ENCODE assay signal across 17 cellular contexts in genomic region chr2:203549406-203549805, GRCh38. TPM values are rescaled to one million over a fixed set of nuclear protein-coding genes. Genes with fewer than 3 reads are reported as not detected.
DNase-seq lines count a peak whose midpoint lies in the region; ATAC-seq and TF ChIP-seq lines count a peak whose summit lies in the region.
"Had no signal": no experiment of that assay in that cellular context is flagged by ENCODE, and none has a peak within 500 bp of the region (broad histone marks: within the 10 kb centered on the region; RNA-seq: fewer than 3 reads in every experiment).

No MANE protein-coding gene starts in this region.

- no peaks in the 10 kb centered on the region for H3K36me3 ChIP-seq in spleen
- H3K36me3 ChIP-seq: MG63 had no signal

- ATAC-seq in GM19395 (IDR thresholded peaks at IDR 0.05; ENCODE audit: unreplicated experiment), result no peak
- ATAC-seq: Panc1 had no signal

- H3K27ac ChIP-seq in spleen, result no peak overlapping the region

- H3K4me1 ChIP-seq in spleen, result no peaks in the 10 kb centered on the region

- no peaks in the 10 kb centered on the region for H3K9me3 Mint-ChIP-seq in immature natural killer cell

- DNase-seq in GM04503 (ENCODE audit: low read depth), result peak; percentile 27
- DNase-seq in amniotic epithelial cell (ENCODE audit: low read depth), result peak; percentile 36
- peak; percentile 65 for DNase-seq in fibroblast of peridontal ligament (ENCODE audit: extremely low read depth)
- no peak for DNase-seq in immature natural killer cell
- no peak for DNase-seq in spleen
- no peak for DNase-seq in occipital lobe (lab: John Stamatoyannopoulos, UW)
- DNase-seq: C1 segment of cervical spinal cord, DND-41, GF-D8, H7, MG63, NCI-H1092 treated with DMSO at 0.1 percent for 48 hours, NCI-H2081 treated with DMSO at 0.1 percent for 48 hours, NCI-H226, NCI-H524 treated with DMSO at 0.1 percent for 48 hours had no signal

- H3K27me3 ChIP-seq in spleen (replicated peaks in 1 of 7), result peaks cover 0 to 9% (median 0%) of the 10 kb centered on the region in 7 donors
- H3K27me3 ChIP-seq: MG63 had no signal

- no peaks in the 10 kb centered on the region for H3K4me1 Mint-ChIP-seq in immature natural killer cell

- no peak for TF ChIP-seq POLR2A in spleen (IDR thresholded peaks at IDR 0.05)

- TF ChIP-seq CTCF in spleen (IDR thresholded peaks at IDR 0.05 in 8 of 11, conservative IDR thresholded peaks at IDR 0.05 in 3 of 11), result no peak

- H3K9me3 ChIP-seq in spleen, result no peaks in the 10 kb centered on the region
- H3K9me3 ChIP-seq: MG63 had no signal

- H3K4me3 Mint-ChIP-seq in immature natural killer cell, result no peak overlapping the region

- no peaks in the 10 kb centered on the region for H3K36me3 Mint-ChIP-seq in immature natural killer cell

- intact Hi-C loops in spleen (cut with DNase I; ENCODE audit: low total_unique reads), result no loop called here

- no peak overlapping the region for H3K4me3 ChIP-seq in spleen
- H3K4me3 ChIP-seq: MG63 had no signal

- no peak overlapping the region for H3K27ac Mint-ChIP-seq in immature natural killer cell

- peaks cover 1 to 9% (median 2%) of the 10 kb centered on the region in 3 donors for H3K27me3 Mint-ChIP-seq in immature natural killer cell (ENCODE audit: low read depth in 3 of 3)

RNA-seq across cellular contexts. Expression of gene RAPH1, which starts 14.3 kb away (rescaled TPM):
- polyA plus RNA-seq in immature natural killer cell (not detected), spleen (1 to 10 TPM; 2.6 to 5.0 (median 2.7) TPM)
- total RNA-seq in spleen (100 to 1,000 TPM in 4 of 7 donors, 10 to 100 TPM in 3; 49.4 to 138 (median 112) TPM), occipital lobe (39.9 TPM)

Comparison
In these comparisons a context has a peak if more than half of its experiments do, and no peak if none do; other contexts are left out.
1. DNase-seq: peak in GM04503 (single experiment), amniotic epithelial cell (single experiment) and fibroblast of peridontal ligament (single experiment); none in immature natural killer cell (0 of 3), spleen (single experiment) and occipital lobe (single experiment).